8 cellular contexts compared by ENCODE assay signal in the genomic region with DNA sequence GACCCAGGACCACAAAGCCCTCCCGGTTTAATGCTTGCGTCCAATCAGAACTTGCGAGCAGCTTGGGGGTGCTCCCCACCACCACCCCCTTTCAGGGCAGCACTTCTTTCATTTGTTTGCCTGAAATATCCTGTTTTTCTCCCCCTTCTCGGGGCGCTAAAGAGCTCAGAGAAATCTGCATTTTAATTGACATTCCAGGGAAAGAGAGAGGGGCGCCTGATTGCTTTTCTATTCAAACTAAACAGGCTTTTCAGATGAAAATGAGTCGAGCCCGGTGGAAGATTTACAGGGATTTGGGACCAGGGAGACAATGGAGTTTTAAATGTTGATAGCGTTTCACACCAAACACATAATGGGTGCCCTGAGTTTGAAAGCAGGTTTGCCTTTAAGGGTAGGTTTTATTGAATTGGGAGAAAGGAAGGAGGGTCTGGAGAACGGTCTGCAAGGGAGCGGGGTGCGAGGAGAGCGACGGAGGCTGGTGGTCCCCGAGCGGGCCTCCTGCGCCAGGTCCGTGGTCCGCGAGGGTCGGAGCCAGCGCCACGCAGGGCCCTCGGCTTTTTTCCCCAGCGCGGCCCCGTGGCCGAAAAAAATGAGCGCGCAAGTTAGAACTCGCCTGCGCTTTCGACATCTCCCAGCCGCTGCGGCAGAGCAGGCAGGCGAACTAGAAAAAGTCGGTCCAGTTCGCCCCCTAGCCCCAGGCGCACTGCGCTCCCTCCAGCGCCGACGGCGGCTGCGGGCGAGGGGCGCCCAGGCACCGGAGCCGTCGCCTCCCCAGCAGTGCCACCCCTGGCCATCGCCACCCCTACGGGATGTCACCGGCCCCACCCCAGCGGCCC. TPM values are rescaled to one million over a fixed set of nuclear protein-coding genes. Genes with fewer than 3 reads are reported as not detected.
DNase-seq lines count a peak whose midpoint lies in the region; ATAC-seq and TF ChIP-seq lines count a peak whose summit lies in the region.

No MANE protein-coding gene starts in this region.

- WGBS in mesenchymal stem cell: 2% methylated on average over 54 of the region's 54 CpGs

- no peak overlapping the region for H2BK120ac ChIP-seq in mesenchymal stem cell (ENCODE audit: low read depth, low read length)

- H3K4me1 ChIP-seq in duodenal mucosa (ENCODE audit: control insufficient read depth in 1 of 2, insufficient read depth in 2 of 2, low read length in 2 of 2) (peaks cover 5 to 11% of the 10 kb centered on the region in 2 donors), mesenchymal stem cell (ENCODE audit: control insufficient read depth, insufficient read depth, low read depth, low read length) (peaks cover 25% of the 10 kb centered on the region), upper lobe of right lung (peaks cover 3% of the 10 kb centered on the region)

- H2AK5ac ChIP-seq in mesenchymal stem cell (ENCODE audit: low read length, severe bottlenecking): no peak overlapping the region

- ATAC-seq in upper lobe of right lung (peak; percentile 63), GM19023 (IDR thresholded peaks at IDR 0.05; ENCODE audit: unreplicated experiment) (no peak), HG02642 (IDR thresholded peaks at IDR 0.05; ENCODE audit: poor library complexity, unreplicated experiment) (no peak), GM19455 (IDR thresholded peaks at IDR 0.05; ENCODE audit: unreplicated experiment) (no peak)

- no peaks in the 10 kb centered on the region for H3K79me1 ChIP-seq in mesenchymal stem cell (replicated peaks; ENCODE audit: low read length, poor library complexity, severe bottlenecking)

- H3K9ac ChIP-seq in duodenal mucosa (ENCODE audit: low read depth in 1 of 2, low read length in 2 of 2) (peak overlapping the region; percentile 22 to 38), mesenchymal stem cell (ENCODE audit: low read length) (no peak overlapping the region)

- no peak overlapping the region for H4K91ac ChIP-seq in mesenchymal stem cell (ENCODE audit: low read length)

- no peak overlapping the region for H3K23ac ChIP-seq in mesenchymal stem cell (ENCODE audit: low read length in 2 of 2)

- H4K8ac ChIP-seq in mesenchymal stem cell (ENCODE audit: low read length): no peak overlapping the region

- H2BK12ac ChIP-seq in mesenchymal stem cell (ENCODE audit: low read length in 2 of 2): no peak overlapping the region

- H3K14ac ChIP-seq in mesenchymal stem cell (ENCODE audit: low read length in 2 of 2): no peak overlapping the region

- intact Hi-C loops in upper lobe of right lung (cut with DNase I): no loop called here

- peak overlapping the region; percentile 95 for H3K4me2 ChIP-seq in mesenchymal stem cell (ENCODE audit: low read length, poor library complexity, severe bottlenecking)

- H3K27ac ChIP-seq in duodenal mucosa (ENCODE audit: low read depth, low read length) (no peak overlapping the region), mesenchymal stem cell (ENCODE audit: low read length, poor library complexity, severe bottlenecking) (no peak overlapping the region), upper lobe of right lung (peak overlapping the region; percentile 65)

- H3K9me3 ChIP-seq in duodenal mucosa (ENCODE audit: control insufficient read depth in 1 of 2, low read length in 2 of 2) (no peaks in the 10 kb centered on the region), mesenchymal stem cell (ENCODE audit: control insufficient read depth, low read length) (no peaks in the 10 kb centered on the region), upper lobe of right lung (no peaks in the 10 kb centered on the region)

- H3K4me3 ChIP-seq in duodenal mucosa (ENCODE audit: low read depth in 1 of 2, low read length in 2 of 2) (peak overlapping the region; percentile 50 to 77), mesenchymal stem cell (ENCODE audit: insufficient read depth in 1 of 2, low read depth in 1 of 2, low read length in 2 of 2) (peak overlapping the region; percentile 56 to 70), upper lobe of right lung (peak overlapping the region; percentile 58)

- peak; percentile 37 for TF ChIP-seq CTCF in upper lobe of right lung (IDR thresholded peaks at IDR 0.05)

- DNase-seq in stimulated activated CD4-positive, alpha-beta T cell treated with anti-CD3 and anti-CD28 coated beads, Interleukin-15, amount 100 ng/mL, for 24 hours: peak; percentile 9
- no peak for DNase-seq in stimulated activated CD4-positive, alpha-beta T cell treated with anti-CD3 and anti-CD28 coated beads, Interleukin-12 subunit alpha, Interleukin-12 subunit beta, amount 100 ng/mL, for 4 hours
- DNase-seq in mesenchymal stem cell (peak; percentile 42), upper lobe of right lung (peak; percentile 79)

- no peak overlapping the region for H2AFZ ChIP-seq in mesenchymal stem cell (ENCODE audit: low read depth, low read length)

- H3K27me3 ChIP-seq in duodenal mucosa (ENCODE audit: control insufficient read depth in 1 of 2, insufficient read depth in 2 of 2, low read length in 2 of 2): peaks cover 4 to 18% of the 10 kb centered on the region in 2 donors
- peaks cover 66 to 68% of the 10 kb centered on the region in 2 experiments for H3K27me3 ChIP-seq in mesenchymal stem cell (ENCODE audit: control insufficient read depth in 1 of 2, insufficient read depth in 1 of 2, low read length in 2 of 2)
- peaks cover 35% of the 10 kb centered on the region for H3K27me3 ChIP-seq in upper lobe of right lung

- no peak overlapping the region for H2BK15ac ChIP-seq in mesenchymal stem cell (ENCODE audit: low read depth, poor library complexity, severe bottlenecking)

- peaks cover 0 to 2% of the 10 kb centered on the region in 2 donors for H3K36me3 ChIP-seq in duodenal mucosa (ENCODE audit: control insufficient read depth in 1 of 2, insufficient read depth in 2 of 2, low read length in 2 of 2)
- H3K36me3 ChIP-seq in mesenchymal stem cell (ENCODE audit: control insufficient read depth in 1 of 2, insufficient read depth in 2 of 2, low read depth in 1 of 2, low read length in 2 of 2): peaks cover 0 to 3% of the 10 kb centered on the region in 2 experiments
- no peaks in the 10 kb centered on the region for H3K36me3 ChIP-seq in upper lobe of right lung

- no peak overlapping the region for H2BK5ac ChIP-seq in mesenchymal stem cell (ENCODE audit: low read depth, low read length, poor library complexity, severe bottlenecking)

- H3K18ac ChIP-seq in mesenchymal stem cell (ENCODE audit: low read depth in 1 of 2, low read length in 2 of 2): no peak overlapping the region

- H3K4ac ChIP-seq in mesenchymal stem cell (ENCODE audit: low read depth in 1 of 2, low read length in 2 of 2): no peak overlapping the region

RNA-seq across cellular contexts. Expression of a gene that starts 1.4 kb away (rescaled TPM):
- 0.83 TPM for polyA plus RNA-seq in mesenchymal stem cell (2013, experiment 1 of 2)
- polyA plus RNA-seq in mesenchymal stem cell (2013, experiment 2 of 2): 0.92 TPM
- 58.7 TPM for total RNA-seq in upper lobe of right lung
